In genomic region chr17:76735006-76735405, GRCh38 we compare ENCODE assay signal across 8 cellular contexts. TPM values are rescaled to one million over a fixed set of nuclear protein-coding genes. Genes with fewer than 3 reads are reported as not detected.
DNase-seq lines count a peak whose midpoint lies in the region; ATAC-seq and TF ChIP-seq lines count a peak whose summit lies in the region.

No MANE protein-coding gene starts in this region.

- H3K36me3 Mint-ChIP-seq in naive thymus-derived CD8-positive, alpha-beta T cell: peaks cover 21 to 61% (median 31%) of the 10 kb centered on the region in 3 donors

- no peak for TF ChIP-seq CTCF in GM10266 (IDR thresholded peaks at IDR 0.05; ENCODE audit: control insufficient read depth, insufficient read depth, low read depth, missing control alignments)
- TF ChIP-seq CTCF in choroid plexus epithelial cell (conservative IDR thresholded peaks at IDR 0.05; ENCODE audit: low read depth, low read length): no peak

- peak; percentile 45 for DNase-seq in GM10266 (ENCODE audit: extremely low spot score)
- peak; percentile 69 for DNase-seq in NAMALWA (ENCODE audit: low spot score)
- DNase-seq in choroid plexus epithelial cell (ENCODE audit: low read depth): peak; percentile 65
- DNase-seq in naive thymus-derived CD8-positive, alpha-beta T cell: peak in 2 of 10 donors; percentile 29 to 34
- DNase-seq in NCI-H1105 treated with DMSO at 0.1 percent for 48 hours (lab: John Stamatoyannopoulos, UW): no peak

- peak overlapping the region; percentile 85 to 99 (median 97) for H3K27ac Mint-ChIP-seq in naive thymus-derived CD8-positive, alpha-beta T cell

- H3K9me3 Mint-ChIP-seq in naive thymus-derived CD8-positive, alpha-beta T cell: no peaks in the 10 kb centered on the region

- peaks cover 34 to 72% (median 65%) of the 10 kb centered on the region in 4 donors for H3K4me1 Mint-ChIP-seq in naive thymus-derived CD8-positive, alpha-beta T cell

- H3K27me3 Mint-ChIP-seq in naive thymus-derived CD8-positive, alpha-beta T cell: no peaks in the 10 kb centered on the region

- POLR2A ChIA-PET in naive thymus-derived CD8-positive, alpha-beta T cell (lab: Charles Lee): interaction anchor here (0.7 to 7.2 kb wide), 8 partner anchors 10 to 1199 kb away, joined by 3 to 184 read pairs (median 21); partner anchors contain the start of genes JMJD6 and METTL23

- no peak for ATAC-seq in naive thymus-derived CD8-positive, alpha-beta T cell
- no peak for ATAC-seq in HG03039 (IDR thresholded peaks at IDR 0.05; ENCODE audit: unreplicated experiment)
- ATAC-seq in HG02981 (IDR thresholded peaks at IDR 0.05; ENCODE audit: unreplicated experiment): no peak
- ATAC-seq in HG02588 (IDR thresholded peaks at IDR 0.05; ENCODE audit: unreplicated experiment): no peak

- peak overlapping the region; percentile 90 to 98 (median 94) for H3K4me3 Mint-ChIP-seq in naive thymus-derived CD8-positive, alpha-beta T cell

- peak overlapping the region; percentile 94 for H3K4me3 ChIP-seq in choroid plexus epithelial cell (ENCODE audit: low read depth, low read length)

RNA-seq across cellular contexts. Expression of gene SRSF2, which starts 2.1 kb away (rescaled TPM):
- total RNA-seq in naive thymus-derived CD8-positive, alpha-beta T cell: 100 to 1,000 TPM; 358 to 377 TPM
- 100 to 1,000 TPM; 101 to 106 (median 105) TPM for polyA plus RNA-seq in naive thymus-derived CD8-positive, alpha-beta T cell

RNA-seq across cellular contexts. Expression of gene MFSD11, which starts 2.9 kb away (rescaled TPM):
- 10 to 100 TPM; 28.2 to 30.4 TPM for total RNA-seq in naive thymus-derived CD8-positive, alpha-beta T cell
- polyA plus RNA-seq in naive thymus-derived CD8-positive, alpha-beta T cell: 10 to 100 TPM; 18.1 to 23.6 (median 18.9) TPM

RNA-seq across cellular contexts. Expression of gene METTL23, which starts 8.4 kb away (rescaled TPM):
- total RNA-seq in naive thymus-derived CD8-positive, alpha-beta T cell: 10 to 100 TPM; 86.2 to 86.9 TPM
- 100 to 1,000 TPM; 140 to 154 (median 146) TPM for polyA plus RNA-seq in naive thymus-derived CD8-positive, alpha-beta T cell

RNA-seq across cellular contexts. Expression of gene JMJD6, which starts 8.6 kb away (rescaled TPM):
- 10 to 100 TPM; 36.6 to 37.8 TPM for total RNA-seq in naive thymus-derived CD8-positive, alpha-beta T cell
- 10 to 100 TPM; 10.2 to 34.2 (median 14.4) TPM for polyA plus RNA-seq in naive thymus-derived CD8-positive, alpha-beta T cell

RNA-seq across cellular contexts. Expression of gene MXRA7, which starts 24.2 kb away (rescaled TPM):
- 10 to 100 TPM; 13.9 to 16.3 TPM for total RNA-seq in naive thymus-derived CD8-positive, alpha-beta T cell
- 10 to 100 TPM in 1 of 3 donors, 1 to 10 TPM in 2; 2.2 to 25.3 (median 5.4) TPM for polyA plus RNA-seq in naive thymus-derived CD8-positive, alpha-beta T cell
